1 cellular context compared by ENCODE assay signal in the genomic region with DNA sequence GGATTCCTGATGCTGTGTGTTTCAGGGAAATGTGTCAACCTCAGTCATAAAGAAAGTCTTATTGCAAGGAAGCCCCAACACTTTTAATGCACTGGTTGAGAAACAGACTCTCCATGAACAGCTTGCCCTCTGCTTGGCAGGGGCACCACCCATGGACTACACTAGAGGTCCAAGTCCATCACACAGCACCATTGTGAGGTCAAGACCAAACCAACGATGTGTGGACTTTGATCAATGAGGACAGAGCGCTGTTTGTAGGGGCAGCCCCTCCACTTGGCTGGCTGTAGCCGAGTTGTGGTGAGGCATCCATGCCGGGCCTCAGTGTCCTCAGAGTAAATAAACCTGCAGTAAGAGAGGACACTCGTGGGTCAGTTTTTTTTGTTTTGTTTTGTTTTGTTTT.
A peak's percentile ranks its signal among the peaks of the same experiment; 100 is the strongest.
TF ChIP-seq lines count a peak whose summit lies in the region.

No MANE protein-coding gene starts in this region.

TF ChIP-seq in HepG2, 621 proteins besides CTCF, POLR2A, EP300 and RAD21 (continued from another document):
- TF ChIP-seq ZNF407 (CRISPR knock-in tag; IDR thresholded peaks at IDR 0.05; ENCODE audit: not compliant biosample characterization) (no peak), ZNF431 (CRISPR knock-in tag; IDR thresholded peaks at IDR 0.05; ENCODE audit: borderline replicate concordance, low read depth) (no peak), ZNF644 (CRISPR knock-in tag; IDR thresholded peaks at IDR 0.05; ENCODE audit: low read depth) (peak; percentile 89), RXRB (CRISPR knock-in tag; IDR thresholded peaks at IDR 0.05; ENCODE audit: borderline replicate concordance) (no peak), ZNF296 (CRISPR knock-in tag; conservative IDR thresholded peaks at IDR 0.05) (no peak), GATAD2A (CRISPR knock-in tag; IDR thresholded peaks at IDR 0.05) (0 out of 2 replicates have a peak, but pooled peaks have one; percentile 14)
- TF ChIP-seq, protein P1, sequence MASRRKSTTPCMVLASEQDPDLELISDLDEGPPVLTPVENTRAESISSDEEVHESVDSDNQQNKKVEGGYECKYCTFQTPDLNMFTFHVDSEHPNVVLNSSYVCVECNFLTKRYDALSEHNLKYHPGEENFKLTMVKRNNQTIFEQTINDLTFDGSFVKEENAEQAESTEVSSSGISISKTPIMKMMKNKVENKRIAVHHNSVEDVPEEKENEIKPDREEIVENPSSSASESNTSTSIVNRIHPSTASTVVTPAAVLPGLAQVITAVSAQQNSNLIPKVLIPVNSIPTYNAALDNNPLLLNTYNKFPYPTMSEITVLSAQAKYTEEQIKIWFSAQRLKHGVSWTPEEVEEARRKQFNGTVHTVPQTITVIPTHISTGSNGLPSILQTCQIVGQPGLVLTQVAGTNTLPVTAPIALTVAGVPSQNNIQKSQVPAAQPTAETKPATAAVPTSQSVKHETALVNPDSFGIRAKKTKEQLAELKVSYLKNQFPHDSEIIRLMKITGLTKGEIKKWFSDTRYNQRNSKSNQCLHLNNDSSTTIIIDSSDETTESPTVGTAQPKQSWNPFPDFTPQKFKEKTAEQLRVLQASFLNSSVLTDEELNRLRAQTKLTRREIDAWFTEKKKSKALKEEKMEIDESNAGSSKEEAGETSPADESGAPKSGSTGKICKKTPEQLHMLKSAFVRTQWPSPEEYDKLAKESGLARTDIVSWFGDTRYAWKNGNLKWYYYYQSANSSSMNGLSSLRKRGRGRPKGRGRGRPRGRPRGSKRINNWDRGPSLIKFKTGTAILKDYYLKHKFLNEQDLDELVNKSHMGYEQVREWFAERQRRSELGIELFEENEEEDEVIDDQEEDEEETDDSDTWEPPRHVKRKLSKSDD (CRISPR knock-in tag; IDR thresholded peaks at IDR 0.05; ENCODE audit: low read depth) = 0 out of 2 replicates have a peak, but pooled peaks have one; percentile 27
